35 cellular contexts compared by ENCODE assay signal in genomic region chr18:59938686-59939085, GRCh38.
"Had no signal": no experiment of that assay in that cellular context is flagged by ENCODE, and none has a peak within 500 bp of the region (broad histone marks: within the 10 kb centered on the region; RNA-seq: fewer than 3 reads in every experiment).

No MANE protein-coding gene starts in this region.

- FAIRE-seq: RCC 7860 had no signal

- ATAC-seq: Right ventricle myocardium inferior, SK-N-SH treated with all-trans-retinoic acid at 6 μM for 48 hours had no signal

- H3K9me3 ChIP-seq: MG63 had no signal

- H3K4me3 Mint-ChIP-seq: activated B cell treated with CpG ODN at 0.5 μM for 24 hours; activated CD4-positive, alpha-beta memory T cell treated with anti-CD3 and anti-CD28 coated beads for 36 hours; activated naive CD8-positive, alpha-beta T cell treated with anti-CD3 and anti-CD28 coated beads for 36 hours; IgD-negative memory B cell had no signal

- H3K4me1 Mint-ChIP-seq: activated naive CD8-positive, alpha-beta T cell treated with anti-CD3 and anti-CD28 coated beads for 36 hours had no signal

- H3K27me3 Mint-ChIP-seq: activated B cell treated with CpG ODN at 0.5 μM for 24 hours; activated CD4-positive, alpha-beta memory T cell treated with anti-CD3 and anti-CD28 coated beads for 36 hours; IgD-negative memory B cell had no signal

- H3K27ac Mint-ChIP-seq: activated B cell treated with CpG ODN at 0.5 μM for 24 hours; activated CD4-positive, alpha-beta memory T cell treated with anti-CD3 and anti-CD28 coated beads for 36 hours; activated naive CD8-positive, alpha-beta T cell treated with anti-CD3 and anti-CD28 coated beads for 36 hours had no signal

- H3K36me3 ChIP-seq: MG63 had no signal

- H3K27ac ChIP-seq: PC-9, RWPE1, VCaP had no signal

- H3K27me3 ChIP-seq: MG63 had no signal

- DNase-seq: activated B cell treated with CpG ODN at 0.5 μM for 24 hours; activated CD4-positive, alpha-beta memory T cell treated with anti-CD3 and anti-CD28 coated beads for 36 hours; activated CD4-positive, alpha-beta T cell treated with anti-CD3 and anti-CD28 coated beads for 4 hours; activated CD4-positive, alpha-beta T cell treated with anti-CD3 and anti-CD28 coated beads, Interleukin-2, amount 50 U/mL, for 1 hour; activated CD4-positive, CD25-positive, alpha-beta regulatory T cell treated with anti-CD3 and anti-CD28 coated beads, Interleukin-2, amount 50 U/mL, for 72 hours; activated CD8-positive, alpha-beta memory T cell treated with anti-CD3 and anti-CD28 coated beads, Interleukin-2, amount 50 U/mL, for 4 hours; activated effector memory CD4-positive, alpha-beta T cell treated with anti-CD3 and anti-CD28 coated beads, Interleukin-2, amount 50 U/mL, for 16 hours; activated naive CD4-positive, alpha-beta T cell; activated naive CD4-positive, alpha-beta T cell treated with anti-CD3 and anti-CD28 coated beads, Interleukin-2, amount 50 U/mL, for 16 hours; activated naive CD8-positive, alpha-beta T cell treated with anti-CD3 and anti-CD28 coated beads for 36 hours; activated T-cell treated with anti-CD3 and anti-CD28 coated beads for 4 hours; activated T-cell treated with anti-CD3 and anti-CD28 coated beads, Interleukin-2, amount 50 U/mL, for 48 hours; amniotic stem cell; aorta; Kasumi-1; KG1; MG63; NCI-H1105; NCI-H1417 treated with DMSO at 0.1 percent for 48 hours; NCI-H1930; NCI-H2081 treated with DMSO at 0.1 percent for 48 hours; NCI-H345; NCI-H524 treated with DMSO at 0.1 percent for 48 hours; NK-92 treated with Interleukin-12 subunit alpha and Interleukin-12 subunit beta, amount 100 ng/mL, for 24 hours; PC-9; SIG-M5; T-helper 1 cell; T-helper 2 cell; T-helper 9 cell had no signal

- H3K4me3 ChIP-seq: MG63, PC-9 had no signal

- H3K9me3 Mint-ChIP-seq: activated B cell treated with CpG ODN at 0.5 μM for 24 hours; activated CD4-positive, alpha-beta memory T cell treated with anti-CD3 and anti-CD28 coated beads for 36 hours; activated naive CD8-positive, alpha-beta T cell treated with anti-CD3 and anti-CD28 coated beads for 36 hours; IgD-negative memory B cell had no signal

- H2AFZ ChIP-seq: PC-9 had no signal

- H3K36me3 Mint-ChIP-seq: activated CD4-positive, alpha-beta memory T cell treated with anti-CD3 and anti-CD28 coated beads for 36 hours; activated naive CD8-positive, alpha-beta T cell treated with anti-CD3 and anti-CD28 coated beads for 36 hours; IgD-negative memory B cell had no signal

- H3K4me2 ChIP-seq: PC-9 had no signal
